In genomic region chr17:50079334-50080095, GRCh38 we compare ENCODE assay signal across 10 cellular contexts. TPM values are rescaled to one million over a fixed set of nuclear protein-coding genes. Genes with fewer than 3 reads are reported as not detected.
DNase-seq lines count a peak whose midpoint lies in the region; ATAC-seq and TF ChIP-seq lines count a peak whose summit lies in the region.
"Had no signal": no experiment of that assay in that cellular context is flagged by ENCODE, and none has a peak within 500 bp of the region (broad histone marks: within the 10 kb centered on the region; RNA-seq: fewer than 3 reads in every experiment).

No MANE protein-coding gene starts in this region.

- no peaks in the 10 kb centered on the region for H3K9me3 ChIP-seq in colonic mucosa

- peak overlapping the region in 1 of 2 donors; percentile 23 for H3K9ac ChIP-seq in colonic mucosa (ENCODE audit: low read depth in 2 of 2, low read length in 2 of 2)

- intact Hi-C loops in colonic mucosa (cut with DNase I), result loop anchor here (5.0 kb wide), 1 partner anchor 52 kb away; no protein-coding TSS in a partner anchor

- H3K4me3 ChIP-seq in GM12875 (ENCODE audit: low read depth, low read length), result no peak overlapping the region
- no peak overlapping the region for H3K4me3 ChIP-seq in colonic mucosa
- H3K4me3 ChIP-seq: lung, SK-N-MC had no signal

- DNase-seq in NCI-H226 (peak; percentile 48), colonic mucosa (peak; percentile 89), neural crest cell (ENCODE audit: low read depth, low spot score) (no peak), DMS79 (lab: John Stamatoyannopoulos, UW) (no peak), T-helper 1 cell (no peak)

- no peak overlapping the region for H3K4me3 Mint-ChIP-seq in neural crest cell

- peaks cover 4% of the 10 kb centered on the region for H3K4me1 Mint-ChIP-seq in neural crest cell

- TF ChIP-seq CTCF in GM12875 (IDR thresholded peaks at IDR 0.05; ENCODE audit: borderline replicate concordance, insufficient read depth, low read depth, low read length) (peak; percentile 98), colonic mucosa (IDR thresholded peaks at IDR 0.05) (peak; percentile 77), neural crest cell (conservative IDR thresholded peaks at IDR 0.05) (no peak)

- no peaks in the 10 kb centered on the region for H3K36me3 Mint-ChIP-seq in neural crest cell (ENCODE audit: low read depth)

- peak overlapping the region; percentile 91 for H3K27ac Mint-ChIP-seq in neural crest cell (ENCODE audit: unreplicated experiment)

- H3K9me3 Mint-ChIP-seq in neural crest cell, result no peaks in the 10 kb centered on the region

- no peaks in the 10 kb centered on the region for H3K27me3 Mint-ChIP-seq in neural crest cell (ENCODE audit: low read depth)

- no peak overlapping the region for H3K27ac ChIP-seq in colonic mucosa
- H3K27ac ChIP-seq: SK-N-MC had no signal

- no peaks in the 10 kb centered on the region for H3K27me3 ChIP-seq in colonic mucosa

- ATAC-seq in HG03095 (IDR thresholded peaks at IDR 0.05; ENCODE audit: unreplicated experiment) (no peak), GM19397 (IDR thresholded peaks at IDR 0.05; ENCODE audit: unreplicated experiment) (no peak)

- H3K36me3 ChIP-seq in colonic mucosa, result peaks cover 5% of the 10 kb centered on the region

- peaks cover 5% of the 10 kb centered on the region for H3K4me1 ChIP-seq in colonic mucosa

RNA-seq across cellular contexts. Expression of gene PDK2, which starts 15.6 kb away (rescaled TPM):
- total RNA-seq in colonic mucosa (10 to 100 TPM; 48.8 to 56.4 TPM), neural crest cell (21.6 and 24.6 TPM in 2 replicates)

RNA-seq across cellular contexts. Expression of gene ITGA3, which starts 23.6 kb away (rescaled TPM):
- total RNA-seq in colonic mucosa (100 to 1,000 TPM; 111 to 116 TPM), neural crest cell (4.5 and 4.8 TPM in 2 replicates)

RNA-seq across cellular contexts. Expression of gene SAMD14, which starts 50.4 kb away (rescaled TPM):
- total RNA-seq in colonic mucosa, result 1 to 10 TPM in 1 of 2 donors, under 1 TPM in 1; 0.77 to 2.3 TPM
- 26.1 and 28.7 TPM in 2 replicates for total RNA-seq in neural crest cell

Comparison
In these comparisons a context has a peak if more than half of its experiments do, and no peak if none do; other contexts are left out.
1. DNase-seq: peak in NCI-H226 (single experiment) and colonic mucosa (single experiment); none in neural crest cell (single experiment), DMS79 (single experiment) and T-helper 1 cell (0 of 5).
2. RNA of gene ITGA3, which starts 23.6 kb away (total RNA-seq): 111 to 116 TPM in colonic mucosa; 4.5 to 4.8 TPM in neural crest cell; every median in the first group is over 10 times any median in the second.